In the genomic region with DNA sequence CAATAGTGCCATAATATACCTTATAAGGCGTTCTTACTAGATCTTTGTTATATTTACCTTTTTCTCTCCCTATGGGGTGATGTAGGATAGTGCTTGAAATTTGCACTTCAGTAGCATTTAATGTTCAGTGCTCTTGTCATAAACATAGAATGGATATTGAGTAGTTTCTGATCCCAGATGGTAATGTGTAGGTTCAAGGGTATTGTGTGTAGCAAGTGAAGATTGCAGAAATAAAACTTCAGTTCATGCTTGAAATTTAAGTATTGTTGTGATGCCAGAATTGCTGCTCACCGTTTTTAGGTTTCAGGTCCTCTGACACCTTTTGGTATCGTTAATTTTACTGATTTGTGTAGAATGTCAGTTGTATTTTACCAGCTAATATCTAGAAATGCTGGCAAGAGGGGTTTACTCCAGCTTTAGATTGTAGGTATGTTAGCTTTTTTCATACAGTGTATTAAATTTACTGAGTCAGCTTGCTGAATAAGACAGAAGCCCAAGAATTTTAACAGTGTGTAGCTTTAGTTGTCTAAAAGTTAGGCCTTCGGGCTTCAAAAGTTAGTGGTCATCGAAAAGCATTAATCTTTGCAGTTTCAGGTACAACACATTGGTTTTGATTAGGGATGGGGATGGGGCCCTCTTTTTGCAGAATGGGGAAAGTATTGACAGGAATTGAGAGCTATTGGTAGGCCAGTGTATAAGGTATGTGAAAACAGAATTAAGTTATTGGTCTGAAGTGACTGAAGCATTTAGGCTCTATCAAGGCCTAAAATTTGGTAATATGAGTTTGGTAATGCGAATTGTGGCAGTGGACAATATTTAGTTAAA, we compare ENCODE assay signal across 8 cellular contexts. TPM values are rescaled to one million over a fixed set of nuclear protein-coding genes. Genes with fewer than 3 reads are reported as not detected.
DNase-seq lines count a peak whose midpoint lies in the region; ATAC-seq and TF ChIP-seq lines count a peak whose summit lies in the region.

No MANE protein-coding gene starts in this region.

- peaks cover 53% of the 10 kb centered on the region for H4K20me1 ChIP-seq in OCI-LY7 (ENCODE audit: insufficient read depth, low read length)

- peaks cover 82% of the 10 kb centered on the region for H3K79me2 ChIP-seq in OCI-LY7 (ENCODE audit: insufficient read depth, low read depth, low read length)

- CTCF ChIA-PET in OCI-LY7 (lab: Charles Lee; ENCODE audit: unreplicated experiment), result interaction anchor here (0.8 kb wide), 1 partner anchor 524 kb away, joined by 3 read pairs; no protein-coding TSS in a partner anchor

- H3K27me3 Mint-ChIP-seq in progenitor cell of endocrine pancreas, result no peaks in the 10 kb centered on the region

- H3K36me3 Mint-ChIP-seq in progenitor cell of endocrine pancreas (ENCODE audit: insufficient read depth), result peaks cover 4% of the 10 kb centered on the region

- H3K4me1 Mint-ChIP-seq in progenitor cell of endocrine pancreas (ENCODE audit: low read depth), result peaks cover 35% of the 10 kb centered on the region

- H3K27ac Mint-ChIP-seq in progenitor cell of endocrine pancreas, result peak overlapping the region; percentile 86

- POLR2A ChIA-PET in OCI-LY7 (lab: Charles Lee), result interaction anchor here (0.5 to 6.9 kb wide), 11 partner anchors 9 to 594 kb away, joined by 3 to 134 read pairs (median 5); no protein-coding TSS in a partner anchor

- ATAC-seq in HG03571 (IDR thresholded peaks at IDR 0.05; ENCODE audit: unreplicated experiment), result no peak

- H3K27ac ChIP-seq in OCI-LY7 (ENCODE audit: low read depth, low read length, poor library complexity, severe bottlenecking) (peak overlapping the region; percentile 94), epithelial cell of prostate (peak overlapping the region; percentile 96)

- no peak overlapping the region for H2AFZ ChIP-seq in OCI-LY7 (ENCODE audit: low read length)

- no peaks in the 10 kb centered on the region for H3K9me2 ChIP-seq in OCI-LY7 (ENCODE audit: insufficient read depth, low read length)

- H3K4me3 Mint-ChIP-seq in progenitor cell of endocrine pancreas (ENCODE audit: low read depth), result peak overlapping the region; percentile 96

- peaks cover 24% of the 10 kb centered on the region for H3K4me1 ChIP-seq in OCI-LY7 (ENCODE audit: insufficient read depth, low read length, poor library complexity, severe bottlenecking)

- H3K4me3 ChIP-seq in GM08714 (ENCODE audit: low read length) (peak overlapping the region; percentile 90; the same call in 1 of the 2 replicates), OCI-LY7 (ENCODE audit: low read depth, low read length, poor library complexity, severe bottlenecking) (peak overlapping the region; percentile 96)

- DNase-seq in OCI-LY7 (ENCODE audit: low spot score), result peak; percentile 38
- no peak for DNase-seq in epithelial cell of prostate (ENCODE audit: low read depth, low spot score)
- no peak for DNase-seq in progenitor cell of endocrine pancreas (ENCODE audit: low spot score, unreplicated experiment)
- DNase-seq in LoVo (ENCODE audit: low spot score), result no peak
- DNase-seq in NCI-H524 (lab: John Stamatoyannopoulos, UW), result no peak
- no peak for DNase-seq in GM20000 (ENCODE audit: low spot score)

- BruUV-seq in OCI-LY7 (replicated peaks; lab: Mats Ljungman, UMichigan), result no TSS peak

- H3K36me3 ChIP-seq in OCI-LY7 (ENCODE audit: insufficient read depth, low read length), result peaks cover 60% of the 10 kb centered on the region

- H3K9me3 Mint-ChIP-seq in progenitor cell of endocrine pancreas (ENCODE audit: low read depth), result no peaks in the 10 kb centered on the region

- TF ChIP-seq CTCF in OCI-LY7 (conservative IDR thresholded peaks at IDR 0.05; ENCODE audit: low read length) (0 out of 2 replicates have a peak, but pooled peaks have one; percentile 26), progenitor cell of endocrine pancreas (IDR thresholded peaks at IDR 0.05; ENCODE audit: unreplicated experiment) (no peak), GM20000 (IDR thresholded peaks at IDR 0.05; ENCODE audit: extremely low read depth, missing control alignments) (no peak)

- H3K4me2 ChIP-seq in OCI-LY7 (ENCODE audit: low read length), result peak overlapping the region; percentile 89

- intact Hi-C loops in OCI-LY7 (cut with micrococcal nuclease; ENCODE audit: unreplicated experiment), result no loop called here

- H3K9me3 ChIP-seq in OCI-LY7 (ENCODE audit: low read length), result no peaks in the 10 kb centered on the region

RNA-seq across cellular contexts. Expression of a gene that starts 2.0 kb away (rescaled TPM):
- 113 and 135 TPM in 2 replicates for total RNA-seq in OCI-LY7 (2014; rRNA removed; shearing (Covaris generic))
- total RNA-seq in OCI-LY7 (2022) (173 and 176 TPM in 2 replicates), progenitor cell of endocrine pancreas (66.7 and 71.0 TPM in 2 replicates)

RNA-seq across cellular contexts. Expression of a gene that starts 2.1 kb away (rescaled TPM):
- total RNA-seq in OCI-LY7 (2014; rRNA removed; shearing (Covaris generic)), result 2.4 and 3.8 TPM in 2 replicates
- total RNA-seq in OCI-LY7 (2022), result 5.1 and 5.5 TPM in 2 replicates
- total RNA-seq in progenitor cell of endocrine pancreas, result 0.53 and 0.87 TPM in 2 replicates

RNA-seq across cellular contexts. Expression of a gene that starts 47.4 kb away (rescaled TPM):
- total RNA-seq in OCI-LY7 (2014; rRNA removed; shearing (Covaris generic)), result 17.7 and 19.6 TPM in 2 replicates
- total RNA-seq in OCI-LY7 (2022) (44.7 and 47.7 TPM in 2 replicates), progenitor cell of endocrine pancreas (45.8 and 52.1 TPM in 2 replicates)
